8 cellular contexts compared by ENCODE assay signal in genomic region chr2:30862054-30862651, GRCh38. TPM values are rescaled to one million over a fixed set of nuclear protein-coding genes. Genes with fewer than 3 reads are reported as not detected.
DNase-seq lines count a peak whose midpoint lies in the region; ATAC-seq and TF ChIP-seq lines count a peak whose summit lies in the region.

No MANE protein-coding gene starts in this region.

- intact Hi-C loops in breast epithelium (cut with DNase I; ENCODE audit: low total_unique reads): no loop called here
- intact Hi-C loops in left colon (cut with DNase I, micrococcal nuclease): no loop called here

- H3K4me1 Mint-ChIP-seq in stimulated activated effector memory CD8-positive, alpha-beta T cell treated with anti-CD3 and anti-CD28 coated beads, Interleukin-12 subunit alpha, Interleukin-12 subunit beta, amount 100 ng/mL, for 72 hours: peaks cover 4% of the 10 kb centered on the region

- peak; percentile 61 for DNase-seq in MG63
- DNase-seq in SK-N-MC (ENCODE audit: low read depth, low spot score): peak; percentile 57
- no peak for DNase-seq in breast epithelium (ENCODE audit: low spot score in 2 of 2)
- DNase-seq in left colon: peak; percentile 45 to 75
- DNase-seq in stimulated activated effector memory CD8-positive, alpha-beta T cell treated with anti-CD3 and anti-CD28 coated beads, Interleukin-12 subunit alpha, Interleukin-12 subunit beta, amount 100 ng/mL, for 72 hours (ENCODE audit: low spot score in 2 of 2): no peak

- no peaks in the 10 kb centered on the region for H3K9me3 Mint-ChIP-seq in stimulated activated effector memory CD8-positive, alpha-beta T cell treated with anti-CD3 and anti-CD28 coated beads, Interleukin-12 subunit alpha, Interleukin-12 subunit beta, amount 100 ng/mL, for 72 hours

- H3K9ac ChIP-seq in SK-N-MC (ENCODE audit: insufficient read length): no peak overlapping the region

- no peak overlapping the region for H3K27ac Mint-ChIP-seq in stimulated activated effector memory CD8-positive, alpha-beta T cell treated with anti-CD3 and anti-CD28 coated beads, Interleukin-12 subunit alpha, Interleukin-12 subunit beta, amount 100 ng/mL, for 72 hours

- H3K36me3 ChIP-seq in MG63 (no peaks in the 10 kb centered on the region), SK-N-MC (ENCODE audit: insufficient read depth, low read length) (no peaks in the 10 kb centered on the region), breast epithelium (no peaks in the 10 kb centered on the region)

- no peaks in the 10 kb centered on the region for H3K36me3 Mint-ChIP-seq in stimulated activated effector memory CD8-positive, alpha-beta T cell treated with anti-CD3 and anti-CD28 coated beads, Interleukin-12 subunit alpha, Interleukin-12 subunit beta, amount 100 ng/mL, for 72 hours

- TF ChIP-seq CTCF in C4-2B (conservative IDR thresholded peaks at IDR 0.05): peak; percentile 75
- TF ChIP-seq CTCF in breast epithelium (IDR thresholded peaks at IDR 0.05): peak in 2 of 3 donors; percentile 28 to 31

- H3K27ac ChIP-seq in C4-2B: no peak overlapping the region
- no peak overlapping the region for H3K27ac ChIP-seq in SK-N-MC
- no peak overlapping the region for H3K27ac ChIP-seq in breast epithelium

- no peak overlapping the region for H3K4me3 ChIP-seq in MG63
- H3K4me3 ChIP-seq in SK-N-MC: no peak overlapping the region
- H3K4me3 ChIP-seq in breast epithelium: no peak overlapping the region

- no peaks in the 10 kb centered on the region for H3K27me3 ChIP-seq in MG63
- no peaks in the 10 kb centered on the region for H3K27me3 ChIP-seq in breast epithelium

- H3K9me3 ChIP-seq in MG63: no peaks in the 10 kb centered on the region
- no peaks in the 10 kb centered on the region for H3K9me3 ChIP-seq in SK-N-MC (ENCODE audit: low read depth, low read length)
- H3K9me3 ChIP-seq in breast epithelium: no peaks in the 10 kb centered on the region

- H3K4me1 ChIP-seq in breast epithelium: no peaks in the 10 kb centered on the region

- no peak overlapping the region for H3K4me3 Mint-ChIP-seq in stimulated activated effector memory CD8-positive, alpha-beta T cell treated with anti-CD3 and anti-CD28 coated beads, Interleukin-12 subunit alpha, Interleukin-12 subunit beta, amount 100 ng/mL, for 72 hours

- ATAC-seq in GM18867 (IDR thresholded peaks at IDR 0.05; ENCODE audit: unreplicated experiment) (peak; percentile 80), left colon (peak; percentile 59), HG03280 (IDR thresholded peaks at IDR 0.05; ENCODE audit: unreplicated experiment) (no peak)
- ATAC-seq in stimulated activated effector memory CD8-positive, alpha-beta T cell treated with anti-CD3 and anti-CD28 coated beads, Interleukin-12 subunit alpha, Interleukin-12 subunit beta, amount 100 ng/mL, for 72 hours: peak; percentile 53

- TF ChIP-seq POLR2A in breast epithelium (IDR thresholded peaks at IDR 0.05): no peak

RNA-seq across cellular contexts. Expression of gene CAPN13, which starts 54.9 kb away (rescaled TPM):
- not detected in 2 replicates for total RNA-seq in MG63 (2014; rRNA removed; shearing (Covaris generic); ENCODE audit: low replicate concordance)
- total RNA-seq in breast epithelium (10 to 100 TPM in 2 of 3 donors, not detected in 1; 33.8 to 44.6 TPM), left colon (10 to 100 TPM; 49.7 to 58.5 TPM)

Comparison
In these comparisons a context has a peak if more than half of its experiments do, and no peak if none do; other contexts are left out.
1. DNase-seq: peak in MG63 (single experiment), SK-N-MC (single experiment) and left colon (2 of 2); none in breast epithelium (0 of 2) and stimulated activated effector memory CD8-positive, alpha-beta T cell treated with anti-CD3 and anti-CD28 coated beads, Interleukin-12 subunit alpha, Interleukin-12 subunit beta, amount 100 ng/mL, for 72 hours (0 of 2).